In genomic region chr6:4349931-4350330, GRCh38 we compare ENCODE assay signal across 22 cellular contexts.
"Had no signal": no experiment of that assay in that cellular context is flagged by ENCODE, and none has a peak within 500 bp of the region (broad histone marks: within the 10 kb centered on the region; RNA-seq: fewer than 3 reads in every experiment).

No MANE protein-coding gene starts in this region.

- ATAC-seq: activated T-cell treated with anti-CD3 and anti-CD28 coated beads, Interleukin-2, amount 50 U/mL, for 72 hours; effector memory CD8-positive, alpha-beta T cell; naive thymus-derived CD8-positive, alpha-beta T cell; stimulated activated naive CD8-positive, alpha-beta T cell treated with anti-CD3 and anti-CD28 coated beads, Interleukin-15, Interleukin-2, amounts not matched to agents 100 U/mL and 50 U/mL, for 24 hours; T-helper 17 cell had no signal

- H3K9ac ChIP-seq: neural progenitor cell had no signal

- H3K27ac Mint-ChIP-seq: activated naive CD4-positive, alpha-beta T cell treated with anti-CD3 and anti-CD28 coated beads for 36 hours; activated naive CD8-positive, alpha-beta T cell treated with anti-CD3 and anti-CD28 coated beads, Interleukin-2, amount 10 ng/mL, durations not matched to agents 7 days and 5 days; activated T-cell treated with anti-CD3 and anti-CD28 coated beads, Interleukin-2, amount 50 U/mL, for 72 hours; effector memory CD8-positive, alpha-beta T cell; mesothelial cell of epicardium; naive thymus-derived CD8-positive, alpha-beta T cell; neural progenitor cell; progenitor cell of endocrine pancreas; T-helper 17 cell had no signal

- H3K27me3 ChIP-seq: breast epithelium, colonic mucosa, dorsolateral prefrontal cortex, neural progenitor cell, thyroid gland had no signal

- H3K4me1 ChIP-seq: colonic mucosa, neural progenitor cell had no signal

- H3K36me3 ChIP-seq: breast epithelium, colonic mucosa, neural progenitor cell, thyroid gland had no signal

- H3K4me3 ChIP-seq: breast epithelium, colonic mucosa, dorsolateral prefrontal cortex, lung, neural progenitor cell, thyroid gland had no signal

- H3K9me3 ChIP-seq: breast epithelium, colonic mucosa, thyroid gland had no signal

- H2AFZ ChIP-seq: neural progenitor cell had no signal

- H3K36me3 Mint-ChIP-seq: activated naive CD8-positive, alpha-beta T cell treated with anti-CD3 and anti-CD28 coated beads, Interleukin-2, amount 10 ng/mL, durations not matched to agents 7 days and 5 days; mesothelial cell of epicardium; naive thymus-derived CD8-positive, alpha-beta T cell; neural progenitor cell had no signal

- H3K4me2 ChIP-seq: neural progenitor cell had no signal

- H3K4me3 Mint-ChIP-seq: activated naive CD4-positive, alpha-beta T cell treated with anti-CD3 and anti-CD28 coated beads for 36 hours; activated naive CD8-positive, alpha-beta T cell treated with anti-CD3 and anti-CD28 coated beads, Interleukin-2, amount 10 ng/mL, durations not matched to agents 7 days and 5 days; activated T-cell treated with anti-CD3 and anti-CD28 coated beads, Interleukin-2, amount 50 U/mL, for 72 hours; effector memory CD8-positive, alpha-beta T cell; mesothelial cell of epicardium; naive thymus-derived CD8-positive, alpha-beta T cell; neural progenitor cell; T-helper 17 cell had no signal

- H3K27ac ChIP-seq: breast epithelium, colonic mucosa, dorsolateral prefrontal cortex, neural progenitor cell, thyroid gland had no signal

- DNase-seq: activated CD4-positive, alpha-beta T cell treated with anti-CD3 and anti-CD28 coated beads for 4 hours; activated CD4-positive, alpha-beta T cell treated with anti-CD3 and anti-CD28 coated beads, Interleukin-2, amount 50 U/mL, for 48 hours; activated CD4-positive, CD25-positive, alpha-beta regulatory T cell; activated effector memory CD4-positive, alpha-beta T cell treated with Interleukin-2 at 50 U/mL for 16 hours; activated naive CD4-positive, alpha-beta T cell treated with anti-CD3 and anti-CD28 coated beads for 36 hours; activated naive CD8-positive, alpha-beta T cell treated with anti-CD3 and anti-CD28 coated beads, Interleukin-2, amount 10 ng/mL, durations not matched to agents 7 days and 5 days; activated T-cell treated with anti-CD3 and anti-CD28 coated beads, Interleukin-2, amount 50 U/mL, for 72 hours; amniotic stem cell; colonic mucosa; dorsolateral prefrontal cortex; effector memory CD8-positive, alpha-beta T cell; naive thymus-derived CD8-positive, alpha-beta T cell; stimulated activated CD4-positive, alpha-beta T cell treated with anti-CD3 and anti-CD28 coated beads, Interleukin-4, amount 100 ng/mL, for 4 hours; stimulated activated naive CD8-positive, alpha-beta T cell treated with anti-CD3 and anti-CD28 coated beads, Interleukin-15, Interleukin-2, amounts not matched to agents 100 U/mL and 50 U/mL, for 24 hours; substantia nigra; T-helper 17 cell had no signal

- H3K4me1 Mint-ChIP-seq: activated naive CD8-positive, alpha-beta T cell treated with anti-CD3 and anti-CD28 coated beads, Interleukin-2, amount 10 ng/mL, durations not matched to agents 7 days and 5 days; naive thymus-derived CD8-positive, alpha-beta T cell had no signal

- H3K9me3 Mint-ChIP-seq: activated naive CD4-positive, alpha-beta T cell treated with anti-CD3 and anti-CD28 coated beads for 36 hours; activated naive CD8-positive, alpha-beta T cell treated with anti-CD3 and anti-CD28 coated beads, Interleukin-2, amount 10 ng/mL, durations not matched to agents 7 days and 5 days; activated T-cell treated with anti-CD3 and anti-CD28 coated beads, Interleukin-2, amount 50 U/mL, for 72 hours; effector memory CD8-positive, alpha-beta T cell; mesothelial cell of epicardium had no signal
